Comparison of ENCODE assay signal across 10 cellular contexts in the genomic region with DNA sequence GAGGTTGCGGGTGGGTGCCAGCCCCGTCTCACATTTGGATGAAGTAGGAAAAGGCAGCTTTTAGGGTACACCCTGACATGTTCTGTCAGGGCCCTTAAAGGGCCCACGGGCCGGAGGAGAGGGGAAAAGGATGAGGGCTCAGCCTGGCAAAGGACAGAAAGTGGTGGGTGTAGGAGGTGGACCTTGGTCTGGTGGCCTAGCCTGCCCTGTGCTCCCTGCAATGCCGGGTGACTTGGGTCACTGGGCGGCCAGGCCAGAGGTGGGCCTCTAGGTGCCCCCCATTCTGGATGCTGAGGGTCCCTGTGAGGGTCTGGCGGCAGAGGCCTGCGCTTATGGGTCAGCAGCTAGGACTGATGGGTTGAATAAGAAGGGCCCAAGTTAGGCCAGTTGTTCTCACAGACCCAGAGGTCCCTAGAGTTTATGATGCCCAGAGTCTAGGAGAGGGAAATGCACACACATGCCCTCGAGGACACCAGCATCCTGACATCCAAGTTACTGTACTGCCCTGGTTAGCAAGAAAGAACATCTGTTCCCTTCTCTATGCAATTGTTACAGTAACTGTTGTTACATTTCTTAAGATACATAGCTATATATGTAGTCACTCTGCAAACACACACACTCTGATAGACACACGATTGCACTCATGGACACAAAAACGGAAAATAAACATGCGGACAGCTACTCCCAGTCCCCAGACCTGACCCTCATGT. TPM values are rescaled to one million over a fixed set of nuclear protein-coding genes. Genes with fewer than 3 reads are reported as not detected.
DNase-seq lines count a peak whose midpoint lies in the region; ATAC-seq and TF ChIP-seq lines count a peak whose summit lies in the region.
"Had no signal": no experiment of that assay in that cellular context is flagged by ENCODE, and none has a peak within 500 bp of the region (broad histone marks: within the 10 kb centered on the region; RNA-seq: fewer than 3 reads in every experiment).

No MANE protein-coding gene starts in this region.

- peaks cover 27% of the 10 kb centered on the region for H3K4me1 ChIP-seq in CD4-positive, CD25-positive, alpha-beta regulatory T cell (ENCODE audit: control insufficient read depth, insufficient read depth, low read length, poor library complexity, severe bottlenecking)
- H3K4me1 ChIP-seq in OCI-LY3 (ENCODE audit: low read length) (peaks cover 8% of the 10 kb centered on the region), endodermal cell (ENCODE audit: control insufficient read depth, insufficient read depth, low read length) (no peaks in the 10 kb centered on the region), neuronal stem cell (ENCODE audit: control insufficient read depth in 2 of 2, insufficient read depth in 1 of 2, low read depth in 1 of 2, low read length in 2 of 2) (peaks cover 4 to 10% of the 10 kb centered on the region in 2 donors)

- peak overlapping the region; percentile 98 for H3K18ac ChIP-seq in neuronal stem cell (ENCODE audit: low read length)

- H3K27me3 Mint-ChIP-seq in CD4-positive, CD25-positive, alpha-beta regulatory T cell, result peaks cover 42% of the 10 kb centered on the region
- H3K27me3 Mint-ChIP-seq in endodermal cell (ENCODE audit: insufficient read depth), result peaks cover 66% of the 10 kb centered on the region

- H2BK5ac ChIP-seq in neuronal stem cell (ENCODE audit: low read length), result peak overlapping the region; percentile 88

- H3K9ac ChIP-seq in OCI-LY3 (ENCODE audit: low read length) (peak overlapping the region; percentile 73), endodermal cell (ENCODE audit: extremely low read depth, low read length, poor library complexity, severe bottlenecking) (peak overlapping the region; percentile 51), neuronal stem cell (ENCODE audit: low read depth, low read length, poor library complexity) (peak overlapping the region; percentile 94)

- DNase-seq in CD4-positive, CD25-positive, alpha-beta regulatory T cell, result no peak
- DNase-seq in endodermal cell, result no peak
- DNase-seq in neuronal stem cell (ENCODE audit: low spot score), result no peak
- no peak for DNase-seq in DMS153 (lab: John Stamatoyannopoulos, UW)
- DNase-seq in amygdala (lab: John Stamatoyannopoulos, UW), result no peak

- peak overlapping the region; percentile 27 for H3K4me3 ChIP-seq in CD4-positive, CD25-positive, alpha-beta regulatory T cell (ENCODE audit: low read depth, low read length)
- H3K4me3 ChIP-seq in OCI-LY3 (ENCODE audit: low read length) (peak overlapping the region; percentile 81), endodermal cell (ENCODE audit: low read length) (peak overlapping the region; percentile 100), neuronal stem cell (ENCODE audit: low read length in 2 of 2) (peak overlapping the region; percentile 84 to 94)

- H3K14ac ChIP-seq in neuronal stem cell (ENCODE audit: low read length), result no peak overlapping the region

- no peaks in the 10 kb centered on the region for H3K36me3 ChIP-seq in CD4-positive, CD25-positive, alpha-beta regulatory T cell (ENCODE audit: control insufficient read depth, insufficient read depth, low read length)
- H3K36me3 ChIP-seq in OCI-LY3 (replicated peaks; ENCODE audit: low read depth, low read length) (no peaks in the 10 kb centered on the region), endodermal cell (ENCODE audit: control insufficient read depth, insufficient read depth, low read length) (no peaks in the 10 kb centered on the region), neuronal stem cell (replicated peaks in 1 of 2; ENCODE audit: control insufficient read depth in 2 of 2, insufficient read depth in 2 of 2, low read length in 2 of 2) (no peaks in the 10 kb centered on the region)

- H2BK120ac ChIP-seq in neuronal stem cell (ENCODE audit: low read depth, low read length), result peak overlapping the region; percentile 1

- no peak overlapping the region for H4K8ac ChIP-seq in neuronal stem cell (ENCODE audit: low read depth, low read length)

- peaks cover 12% of the 10 kb centered on the region for H3K79me2 ChIP-seq in OCI-LY3 (ENCODE audit: low read length)

- H3K9me3 Mint-ChIP-seq in CD4-positive, CD25-positive, alpha-beta regulatory T cell, result peaks cover 1 to 19% (median 6%) of the 10 kb centered on the region in 7 donors
- no peaks in the 10 kb centered on the region for H3K9me3 Mint-ChIP-seq in endodermal cell

- no peak for ATAC-seq in CD4-positive, CD25-positive, alpha-beta regulatory T cell (ENCODE audit: low read depth in 2 of 2)
- no peak for ATAC-seq in HG03342 (IDR thresholded peaks at IDR 0.05; ENCODE audit: unreplicated experiment)
- ATAC-seq in GM18517 (IDR thresholded peaks at IDR 0.05; ENCODE audit: unreplicated experiment), result no peak

- no peak overlapping the region for H3K23ac ChIP-seq in neuronal stem cell (ENCODE audit: low read depth, low read length, poor library complexity)

- peaks cover 20% of the 10 kb centered on the region for H3K36me3 Mint-ChIP-seq in CD4-positive, CD25-positive, alpha-beta regulatory T cell
- no peaks in the 10 kb centered on the region for H3K36me3 Mint-ChIP-seq in endodermal cell (ENCODE audit: low read depth)

- H3K4me1 Mint-ChIP-seq in CD4-positive, CD25-positive, alpha-beta regulatory T cell, result peaks cover 17 to 46% (median 27%) of the 10 kb centered on the region in 4 donors
- no peaks in the 10 kb centered on the region for H3K4me1 Mint-ChIP-seq in endodermal cell

- H3K79me1 ChIP-seq in neuronal stem cell (ENCODE audit: low read depth, low read length), result no peaks in the 10 kb centered on the region

- H3K4me3 Mint-ChIP-seq in CD4-positive, CD25-positive, alpha-beta regulatory T cell, result peak overlapping the region; percentile 97 to 100 (median 99)
- peak overlapping the region; percentile 90 for H3K4me3 Mint-ChIP-seq in endodermal cell

- 65 to 75% methylated on average over 6 to 12 of the region's 12 CpGs for WGBS in endodermal cell (ENCODE audit: insufficient coverage in 1 of 2, insufficient read length in 1 of 2), 2 experiments
- WGBS in neuronal stem cell (ENCODE audit: extremely low coverage in 2 of 2, insufficient read length in 2 of 2, insufficient replicate concordance in 1 of 2), 2 donors, result no CpG with 5 or more reads among the region's 12 CpGs

- peak overlapping the region; percentile 91 to 98 (median 97) for H3K27ac Mint-ChIP-seq in CD4-positive, CD25-positive, alpha-beta regulatory T cell
- H3K27ac Mint-ChIP-seq in endodermal cell, result peak overlapping the region; percentile 58

- peak overlapping the region; percentile 2 for H2AK5ac ChIP-seq in neuronal stem cell (ENCODE audit: low read depth, low read length)

- no peak overlapping the region for H3K4ac ChIP-seq in neuronal stem cell (ENCODE audit: low read length)

- H2AFZ ChIP-seq in OCI-LY3 (ENCODE audit: low read depth, low read length) (0 out of 2 replicates have a peak overlapping the region, but pooled peaks have one; percentile 5), neuronal stem cell (ENCODE audit: low read length) (peak overlapping the region; percentile 98)

- no peak overlapping the region for H4K91ac ChIP-seq in neuronal stem cell (ENCODE audit: low read depth, low read length, poor library complexity)

- H3K9me3 ChIP-seq in CD4-positive, CD25-positive, alpha-beta regulatory T cell (ENCODE audit: control insufficient read depth in 2 of 2, low read length in 2 of 2), result no peaks in the 10 kb centered on the region
- no peaks in the 10 kb centered on the region for H3K9me3 ChIP-seq in OCI-LY3 (ENCODE audit: insufficient read depth, low read length)
- H3K9me3 ChIP-seq in endodermal cell (ENCODE audit: control insufficient read depth, low read length), result no peaks in the 10 kb centered on the region
- H3K9me3 ChIP-seq in neuronal stem cell (replicated peaks in 1 of 2; ENCODE audit: control insufficient read depth in 2 of 2, insufficient read depth in 1 of 2, low read depth in 1 of 2, low read length in 2 of 2), result no peaks in the 10 kb centered on the region

- H3K27ac ChIP-seq in CD4-positive, CD25-positive, alpha-beta regulatory T cell (ENCODE audit: insufficient read depth, low read length, poor library complexity, severe bottlenecking), result peak overlapping the region; percentile 84
- H3K27ac ChIP-seq in OCI-LY3 (ENCODE audit: low read length), result peak overlapping the region; percentile 55
- H3K27ac ChIP-seq in endodermal cell (ENCODE audit: low read depth, low read length), result no peak overlapping the region
- no peak overlapping the region for H3K27ac ChIP-seq in neuronal stem cell (replicated peaks; ENCODE audit: low read length)

- no peak for TF ChIP-seq CTCF in OCI-LY3 (IDR thresholded peaks at IDR 0.05; ENCODE audit: low read depth, low read length)
- no peak for TF ChIP-seq CTCF in endodermal cell (conservative IDR thresholded peaks at IDR 0.05)

- H2BK15ac ChIP-seq in neuronal stem cell (ENCODE audit: low read length), result peak overlapping the region; percentile 98

- no peaks in the 10 kb centered on the region for H4K20me1 ChIP-seq in OCI-LY3 (ENCODE audit: insufficient read depth, low read length)

- H3K27me3 ChIP-seq in CD4-positive, CD25-positive, alpha-beta regulatory T cell (ENCODE audit: control insufficient read depth, insufficient read depth, low read length), result no peaks in the 10 kb centered on the region
- H3K27me3 ChIP-seq in OCI-LY3 (ENCODE audit: low read depth, low read length) (no peaks in the 10 kb centered on the region), endodermal cell (ENCODE audit: control insufficient read depth, insufficient read depth, low read length, poor library complexity, severe bottlenecking) (peaks cover 20% of the 10 kb centered on the region), neuronal stem cell (ENCODE audit: control insufficient read depth in 3 of 3, insufficient read depth in 3 of 3, low read depth in 1 of 3, low read length in 3 of 3) (peaks cover 9 to 22% (median 15%) of the 10 kb centered on the region in 3 experiments)

- peak overlapping the region; percentile 85 for H3K4me2 ChIP-seq in OCI-LY3 (ENCODE audit: low read length)
- H3K4me2 ChIP-seq in neuronal stem cell (ENCODE audit: insufficient read depth, low read length, poor library complexity, severe bottlenecking), result peak overlapping the region; percentile 84

- no peak overlapping the region for H2BK12ac ChIP-seq in neuronal stem cell (ENCODE audit: low read length)

RNA-seq across cellular contexts. Expression of a gene that starts 12.5 kb away (rescaled TPM):
- 0.72 TPM for total RNA-seq in CD4-positive, CD25-positive, alpha-beta regulatory T cell
- polyA plus RNA-seq in CD4-positive, CD25-positive, alpha-beta regulatory T cell, result under 1 TPM in 2 of 4 donors, not detected in 2; 0.16 to 0.47 TPM
- total RNA-seq in endodermal cell, result not detected
- polyA plus RNA-seq in endodermal cell (2013, experiment 1 of 2), result 0.21 TPM
- 0.29 TPM for polyA plus RNA-seq in endodermal cell (2013, experiment 2 of 2)
- 0.28 TPM for polyA plus RNA-seq in neuronal stem cell (2013, experiment 1 of 2)
- polyA plus RNA-seq in neuronal stem cell (2013, experiment 2 of 2), result 0.28 TPM

RNA-seq across cellular contexts. Expression of a gene that starts 30.6 kb away (rescaled TPM):
- 40.8 TPM for total RNA-seq in CD4-positive, CD25-positive, alpha-beta regulatory T cell
- 1 to 10 TPM in 2 of 4 donors, under 1 TPM in 2; 0.67 to 1.6 (median 0.87) TPM for polyA plus RNA-seq in CD4-positive, CD25-positive, alpha-beta regulatory T cell
- total RNA-seq in endodermal cell, result 10 to 100 TPM; 37.5 to 41.7 TPM
- 29.1 TPM for polyA plus RNA-seq in endodermal cell (2013, experiment 1 of 2)
- 23.7 TPM for polyA plus RNA-seq in endodermal cell (2013, experiment 2 of 2)
- polyA plus RNA-seq in neuronal stem cell (2013, experiment 1 of 2), result 21.0 TPM
- 21.3 TPM for polyA plus RNA-seq in neuronal stem cell (2013, experiment 2 of 2)

RNA-seq across cellular contexts. Expression of a gene that starts 45.1 kb away (rescaled TPM):
- not detected for total RNA-seq in CD4-positive, CD25-positive, alpha-beta regulatory T cell
- polyA plus RNA-seq in CD4-positive, CD25-positive, alpha-beta regulatory T cell, result not detected
- total RNA-seq in endodermal cell, result not detected
- not detected for polyA plus RNA-seq in endodermal cell (2013, experiment 1 of 2)
- not detected for polyA plus RNA-seq in endodermal cell (2013, experiment 2 of 2)
- not detected for polyA plus RNA-seq in neuronal stem cell (2013, experiment 1 of 2)
- not detected for polyA plus RNA-seq in neuronal stem cell (2013, experiment 2 of 2)
- total RNA-seq: posterior vena cava, RPMI7951 had no signal

RNA-seq across cellular contexts. Expression of a gene that starts 51.2 kb away (rescaled TPM):
- total RNA-seq in CD4-positive, CD25-positive, alpha-beta regulatory T cell, result 1,838 TPM
- polyA plus RNA-seq in CD4-positive, CD25-positive, alpha-beta regulatory T cell, result 1,000 to 10,000 TPM; 2,227 to 2,760 (median 2,470) TPM
- total RNA-seq in endodermal cell, result 1,000 to 10,000 TPM; 1,942 to 1,975 TPM
- 2,359 TPM for polyA plus RNA-seq in endodermal cell (2013, experiment 1 of 2)
- 2,067 TPM for polyA plus RNA-seq in endodermal cell (2013, experiment 2 of 2)
- 3,697 TPM for polyA plus RNA-seq in neuronal stem cell (2013, experiment 1 of 2)
- 3,656 TPM for polyA plus RNA-seq in neuronal stem cell (2013, experiment 2 of 2)

Comparison
In these comparisons a context has a peak if more than half of its experiments do, and no peak if none do; other contexts are left out.
1. H3K27ac ChIP-seq: peak in CD4-positive, CD25-positive, alpha-beta regulatory T cell (single experiment) and OCI-LY3 (single experiment); none in endodermal cell (single experiment) and neuronal stem cell (single experiment).
2. H3K4me3 ChIP-seq: peak in every context shown above with its lines; median percentile 100 in endodermal cell; 89 in neuronal stem cell; 81 in OCI-LY3; 27 in CD4-positive, CD25-positive, alpha-beta regulatory T cell.
3. Peak in every context shown above with its lines, with median percentiles within 50 percentile points of each other: H3K9ac ChIP-seq.